1 cellular context compared by ENCODE assay signal in the genomic region with DNA sequence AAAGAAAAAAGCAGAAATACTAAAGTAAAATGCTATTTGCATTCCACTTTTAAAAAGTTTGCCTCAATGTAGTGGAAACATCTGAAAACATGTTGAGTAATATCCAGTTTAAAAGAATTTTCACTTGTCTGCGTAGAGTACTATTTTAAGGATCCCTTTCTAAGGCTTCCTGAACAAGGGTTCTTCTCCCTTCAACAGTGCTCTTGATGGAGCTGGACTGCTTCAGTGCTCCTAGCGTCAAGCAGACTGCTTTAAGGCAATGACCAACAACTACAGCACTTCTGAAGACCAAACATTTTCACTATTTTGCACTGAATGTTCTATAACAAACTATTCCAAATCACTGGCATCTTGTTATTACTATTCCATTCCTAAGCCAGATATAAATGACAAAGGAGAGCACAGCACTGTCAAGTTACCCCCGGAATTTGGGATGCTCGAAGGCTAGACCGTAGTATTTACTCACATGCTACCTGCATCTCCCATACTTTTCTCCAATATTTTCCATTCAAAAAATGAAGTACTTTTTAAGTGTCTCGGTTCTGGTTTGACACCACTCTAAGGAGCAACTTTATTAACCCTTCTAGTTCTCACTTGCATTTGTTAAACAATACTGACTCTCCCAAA.
TF ChIP-seq lines count a peak whose summit lies in the region.

No MANE protein-coding gene starts in this region.

TF ChIP-seq in GM23338, 12 proteins besides CTCF, POLR2A, EP300 and RAD21 (continued from another document):
- TF ChIP-seq REST (IDR thresholded peaks at IDR 0.05; ENCODE audit: unreplicated experiment): no peak
